ENCODE assay signal across 20 cellular contexts in the genomic region with DNA sequence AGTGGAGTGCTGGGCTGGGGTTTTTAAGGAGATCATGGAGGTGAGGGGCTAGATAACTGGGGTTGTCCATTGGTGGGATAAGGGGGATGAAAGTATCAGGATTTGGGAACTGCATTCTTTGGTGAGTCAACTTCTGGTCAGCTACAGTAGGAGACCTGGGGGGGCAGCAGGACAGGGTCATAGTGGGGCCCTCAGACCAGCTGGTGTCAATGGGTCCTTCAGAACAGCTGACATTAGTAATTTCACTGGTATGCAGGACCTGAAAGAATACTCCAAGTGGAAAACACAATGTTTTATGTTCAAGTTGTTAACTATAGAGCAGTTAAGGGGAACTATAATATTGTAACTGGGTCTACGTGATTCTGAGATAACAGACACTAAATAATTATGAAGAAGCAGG. TPM values are rescaled to one million over a fixed set of nuclear protein-coding genes. Genes with fewer than 3 reads are reported as not detected.
A peak's percentile ranks its signal among the peaks of the same experiment; 100 is the strongest.
DNase-seq lines count a peak whose midpoint lies in the region; ATAC-seq, FAIRE-seq and TF ChIP-seq lines count a peak whose summit lies in the region.
"Had no signal": no experiment of that assay in that cellular context is flagged by ENCODE, and none has a peak within 500 bp of the region (broad histone marks: within the 10 kb centered on the region; RNA-seq: fewer than 3 reads in every experiment).

No MANE protein-coding gene starts in this region.

- no peaks in the 10 kb centered on the region for H3K9me3 Mint-ChIP-seq in astrocyte (ENCODE audit: unreplicated experiment)
- H3K9me3 Mint-ChIP-seq in stimulated activated effector memory CD8-positive, alpha-beta T cell treated with anti-CD3 and anti-CD28 coated beads, Interleukin-12 subunit alpha, Interleukin-12 subunit beta, amount 100 ng/mL, for 72 hours: no peaks in the 10 kb centered on the region

- FAIRE-seq in astrocyte (lab: Jason Lieb, UNC): no peak

- DNase-seq in IMR-90 (peak; percentile 18), astrocyte (ENCODE audit: low read depth) (peak; percentile 27), mesenchymal stem cell (peak; percentile 22), heart left ventricle (no peak)
- no peak for DNase-seq in stimulated activated effector memory CD8-positive, alpha-beta T cell treated with anti-CD3 and anti-CD28 coated beads, Interleukin-12 subunit alpha, Interleukin-12 subunit beta, amount 100 ng/mL, for 72 hours (ENCODE audit: low spot score in 2 of 2)
- DNase-seq: C1 segment of cervical spinal cord; DMS79; GDM1; KBM-7; NCI-H1417; NCI-H187; NCI-H2107; NCI-H510A; NCI-H748 treated with DMSO at 0.1 percent for 48 hours; NK-92 treated with Interleukin-12 subunit alpha and Interleukin-12 subunit beta, amount 100 ng/mL, for 24 hours; Peyer's patch had no signal

- no peak overlapping the region for H2AK5ac ChIP-seq in IMR-90 (ENCODE audit: low read depth, low read length)
- no peak overlapping the region for H2AK5ac ChIP-seq in mesenchymal stem cell (ENCODE audit: low read length, severe bottlenecking)

- no peak overlapping the region for H3K9ac ChIP-seq in IMR-90 (ENCODE audit: low read depth, low read length)
- no peak overlapping the region for H3K9ac ChIP-seq in astrocyte (ENCODE audit: low read length)
- H3K9ac ChIP-seq in mesenchymal stem cell (ENCODE audit: low read length): no peak overlapping the region

- no CpG with 5 or more reads among the region's 1 CpG for WGBS in IMR-90 (ENCODE audit: extremely low coverage in 2 of 2, insufficient read length in 1 of 2), 2 experiments
- 43% methylated on average over 1 of the region's 1 CpG for WGBS in mesenchymal stem cell
- WGBS in heart left ventricle, 4 donors: 89 to 97% (median 91%) methylated on average over 1 of the region's 1 CpG

- H3K23ac ChIP-seq in IMR-90 (ENCODE audit: low read depth, low read length) (no peak overlapping the region), mesenchymal stem cell (ENCODE audit: low read length in 2 of 2) (no peak overlapping the region)

- H3K27ac Mint-ChIP-seq in astrocyte (ENCODE audit: unreplicated experiment): no peak overlapping the region
- H3K27ac Mint-ChIP-seq in stimulated activated effector memory CD8-positive, alpha-beta T cell treated with anti-CD3 and anti-CD28 coated beads, Interleukin-12 subunit alpha, Interleukin-12 subunit beta, amount 100 ng/mL, for 72 hours: peak overlapping the region; percentile 26

- no peak overlapping the region for H3K4me2 ChIP-seq in IMR-90 (ENCODE audit: low read depth, low read length)
- peak overlapping the region; percentile 13 for H3K4me2 ChIP-seq in astrocyte (ENCODE audit: low read length)
- H3K4me2 ChIP-seq in mesenchymal stem cell (ENCODE audit: low read length, poor library complexity, severe bottlenecking): peak overlapping the region; percentile 36

- no TSS peak for BruUV-seq in IMR-90 (replicated peaks; lab: Mats Ljungman, UMichigan)

- TF ChIP-seq RAD21 in IMR-90 (IDR thresholded peaks at IDR 0.05; ENCODE audit: low read length): no peak

- ATAC-seq in IMR-90 (ENCODE audit: low read depth) (no peak), HG03457 (IDR thresholded peaks at IDR 0.05; ENCODE audit: unreplicated experiment) (no peak), heart left ventricle (no peak), GM19023 (IDR thresholded peaks at IDR 0.05; ENCODE audit: unreplicated experiment) (no peak)
- no peak for ATAC-seq in stimulated activated effector memory CD8-positive, alpha-beta T cell treated with anti-CD3 and anti-CD28 coated beads, Interleukin-12 subunit alpha, Interleukin-12 subunit beta, amount 100 ng/mL, for 72 hours
- ATAC-seq: Right ventricle myocardium inferior had no signal

- H4K5ac ChIP-seq in IMR-90 (ENCODE audit: low read depth, low read length): no peak overlapping the region

- no peak overlapping the region for H3K4ac ChIP-seq in IMR-90 (ENCODE audit: low read depth, low read length)
- no peak overlapping the region for H3K4ac ChIP-seq in mesenchymal stem cell (ENCODE audit: low read depth in 1 of 2, low read length in 2 of 2)

- no peak overlapping the region for H2BK120ac ChIP-seq in IMR-90 (ENCODE audit: low read depth, low read length)
- H2BK120ac ChIP-seq in mesenchymal stem cell (ENCODE audit: low read depth, low read length): no peak overlapping the region

- peak overlapping the region in 1 of 2 experiments; percentile 10 for H2BK12ac ChIP-seq in mesenchymal stem cell (ENCODE audit: low read length in 2 of 2)

- H3K27ac ChIP-seq in IMR-90 (ENCODE audit: insufficient read depth, low read length) (no peak overlapping the region), astrocyte (ENCODE audit: low read depth, low read length) (no peak overlapping the region), mesenchymal stem cell (ENCODE audit: low read length, poor library complexity, severe bottlenecking) (peak overlapping the region; percentile 31), heart left ventricle (no peak overlapping the region)
- H3K27ac ChIP-seq: Peyer's patch, SK-N-MC had no signal

- H3K4me3 Mint-ChIP-seq in astrocyte (ENCODE audit: unreplicated experiment): no peak overlapping the region
- no peak overlapping the region for H3K4me3 Mint-ChIP-seq in stimulated activated effector memory CD8-positive, alpha-beta T cell treated with anti-CD3 and anti-CD28 coated beads, Interleukin-12 subunit alpha, Interleukin-12 subunit beta, amount 100 ng/mL, for 72 hours

- H3K79me1 ChIP-seq in IMR-90 (ENCODE audit: low read depth in 1 of 2, low read length in 2 of 2) (peaks cover 3 to 10% of the 10 kb centered on the region in 2 experiments; a peak in 2 of 4 replicates), mesenchymal stem cell (replicated peaks; ENCODE audit: low read length, poor library complexity, severe bottlenecking) (peaks cover 3% of the 10 kb centered on the region)

- H3K9me3 ChIP-seq in IMR-90 (ENCODE audit: control insufficient read depth, insufficient read depth, low read length) (no peaks in the 10 kb centered on the region), astrocyte (ENCODE audit: insufficient read depth, low read depth, low read length) (no peaks in the 10 kb centered on the region), mesenchymal stem cell (ENCODE audit: control insufficient read depth, low read length) (no peaks in the 10 kb centered on the region), heart left ventricle (no peaks in the 10 kb centered on the region)
- H3K9me3 ChIP-seq: Peyer's patch had no signal

- in situ Hi-C loops in IMR-90 (cut with MboI; ENCODE audit: low sequenced_read_pairs): loop anchor here (5.0 kb wide), 1 partner anchor 421 kb away; no protein-coding TSS in a partner anchor

- H3K27me3 ChIP-seq in IMR-90 (ENCODE audit: control insufficient read depth, insufficient read depth, low read length) (peaks cover 3% of the 10 kb centered on the region; the same call in 1 of the 2 replicates), astrocyte (ENCODE audit: insufficient read depth, low read length) (no peaks in the 10 kb centered on the region), mesenchymal stem cell (ENCODE audit: control insufficient read depth in 1 of 2, insufficient read depth in 1 of 2, low read length in 2 of 2) (peaks cover 4 to 9% of the 10 kb centered on the region in 2 experiments), heart left ventricle (no peaks in the 10 kb centered on the region)
- H3K27me3 ChIP-seq: Peyer's patch had no signal

- intact Hi-C loops in IMR-90 (cut with micrococcal nuclease) (no loop called here), heart left ventricle (cut with DNase I) (no loop called here)

- H2BK5ac ChIP-seq in IMR-90 (ENCODE audit: low read depth, low read length, poor library complexity, severe bottlenecking) (no peak overlapping the region), mesenchymal stem cell (ENCODE audit: low read depth, low read length, poor library complexity, severe bottlenecking) (no peak overlapping the region)

- TF ChIP-seq CTCF in IMR-90 (conservative IDR thresholded peaks at IDR 0.05; ENCODE audit: low read depth, low read length) (no peak), astrocyte (IDR thresholded peaks at IDR 0.05; ENCODE audit: insufficient read depth, low read depth, low read length) (no peak), heart left ventricle (IDR thresholded peaks at IDR 0.05) (no peak)

- TF ChIP-seq POLR2A in IMR-90 (IDR thresholded peaks at IDR 0.05; ENCODE audit: low read depth, low read length) (no peak), heart left ventricle (IDR thresholded peaks at IDR 0.05) (no peak)

- H3K27me3 Mint-ChIP-seq in astrocyte (ENCODE audit: low read depth, unreplicated experiment): peaks cover 2% of the 10 kb centered on the region

- H3K14ac ChIP-seq in IMR-90 (replicated peaks; ENCODE audit: low read depth, low read length): no peak overlapping the region
- no peak overlapping the region for H3K14ac ChIP-seq in mesenchymal stem cell (ENCODE audit: low read length in 2 of 2)

- H2AK9ac ChIP-seq in IMR-90 (replicated peaks; ENCODE audit: low read depth, low read length, poor library complexity): peak overlapping the region; percentile 58

- H2AFZ ChIP-seq in IMR-90 (replicated peaks; ENCODE audit: low read length, poor library complexity) (no peak overlapping the region), astrocyte (ENCODE audit: low read depth, low read length) (no peak overlapping the region), mesenchymal stem cell (ENCODE audit: low read depth, low read length) (no peak overlapping the region)

- H4K91ac ChIP-seq in IMR-90 (ENCODE audit: insufficient read depth, low read depth, low read length): no peak overlapping the region
- no peak overlapping the region for H4K91ac ChIP-seq in mesenchymal stem cell (ENCODE audit: low read length)

- H4K20me1 ChIP-seq in IMR-90 (ENCODE audit: insufficient read depth, low read length): no peaks in the 10 kb centered on the region
- H4K20me1 ChIP-seq in astrocyte (ENCODE audit: insufficient read depth, low read length): no peaks in the 10 kb centered on the region

- H3K9me1 ChIP-seq in IMR-90 (ENCODE audit: insufficient read depth, low read length): no peaks in the 10 kb centered on the region

- H2BK15ac ChIP-seq in IMR-90 (ENCODE audit: low read depth, low read length) (no peak overlapping the region; the same call in 2 of the 3 replicates), mesenchymal stem cell (ENCODE audit: low read depth, poor library complexity, severe bottlenecking) (no peak overlapping the region)

- POLR2A ChIA-PET in IMR-90 (lab: Charles Lee; ENCODE audit: unreplicated experiment): no interaction called here

- H3K36me3 Mint-ChIP-seq in astrocyte (ENCODE audit: low read depth, unreplicated experiment): no peaks in the 10 kb centered on the region
- no peaks in the 10 kb centered on the region for H3K36me3 Mint-ChIP-seq in stimulated activated effector memory CD8-positive, alpha-beta T cell treated with anti-CD3 and anti-CD28 coated beads, Interleukin-12 subunit alpha, Interleukin-12 subunit beta, amount 100 ng/mL, for 72 hours

- peaks cover 5% of the 10 kb centered on the region for H3K79me2 ChIP-seq in astrocyte (ENCODE audit: insufficient read depth, low read length)

- H3K36me3 ChIP-seq in IMR-90 (ENCODE audit: control insufficient read depth, insufficient read depth, low read length) (no peaks in the 10 kb centered on the region), astrocyte (ENCODE audit: insufficient read depth, low read length) (no peaks in the 10 kb centered on the region), mesenchymal stem cell (ENCODE audit: control insufficient read depth in 1 of 2, insufficient read depth in 2 of 2, low read depth in 1 of 2, low read length in 2 of 2) (no peaks in the 10 kb centered on the region), heart left ventricle (peaks cover 0 to 3% (median 0%) of the 10 kb centered on the region in 9 donors)
- H3K36me3 ChIP-seq: Peyer's patch had no signal

- dilution Hi-C loops in IMR-90 (cut with HindIII; ENCODE audit: low sequenced_read_pairs, unreplicated experiment): no loop called here

- CTCF ChIA-PET in IMR-90 (lab: Yijun Ruan, JAX): no interaction called here

- H3K18ac ChIP-seq in IMR-90 (ENCODE audit: low read depth, low read length) (no peak overlapping the region), mesenchymal stem cell (ENCODE audit: low read depth in 1 of 2, low read length in 2 of 2) (no peak overlapping the region)

- no peak overlapping the region for H4K8ac ChIP-seq in IMR-90 (ENCODE audit: low read depth in 2 of 2, low read length in 2 of 2)
- no peak overlapping the region for H4K8ac ChIP-seq in mesenchymal stem cell (ENCODE audit: low read length)

- H3K4me3 ChIP-seq in IMR-90 (ENCODE audit: insufficient read depth, low read depth, low read length) (no peak overlapping the region), astrocyte (ENCODE audit: insufficient read depth, low read depth, low read length) (no peak overlapping the region), mesenchymal stem cell (ENCODE audit: insufficient read depth in 1 of 2, low read depth in 1 of 2, low read length in 2 of 2) (no peak overlapping the region), heart left ventricle (no peak overlapping the region)
- H3K4me3 ChIP-seq: Peyer's patch, SK-N-MC had no signal

- H3K4me1 Mint-ChIP-seq in astrocyte (ENCODE audit: low read depth, unreplicated experiment): peaks cover 11% of the 10 kb centered on the region
- peaks cover 8% of the 10 kb centered on the region for H3K4me1 Mint-ChIP-seq in stimulated activated effector memory CD8-positive, alpha-beta T cell treated with anti-CD3 and anti-CD28 coated beads, Interleukin-12 subunit alpha, Interleukin-12 subunit beta, amount 100 ng/mL, for 72 hours

- H3K4me1 ChIP-seq in IMR-90 (ENCODE audit: control insufficient read depth, insufficient read depth, low read length): no peaks in the 10 kb centered on the region; the same call in none of the 2 replicates
- H3K4me1 ChIP-seq in astrocyte (ENCODE audit: insufficient read depth, low read length): peaks cover 12% of the 10 kb centered on the region
- H3K4me1 ChIP-seq in mesenchymal stem cell (ENCODE audit: control insufficient read depth, insufficient read depth, low read depth, low read length): peaks cover 6% of the 10 kb centered on the region
- peaks cover 0 to 19% (median 8%) of the 10 kb centered on the region in 12 donors for H3K4me1 ChIP-seq in heart left ventricle

- no peak overlapping the region for H3K56ac ChIP-seq in IMR-90 (ENCODE audit: extremely low read depth, insufficient read depth, low read length)

- H2BK20ac ChIP-seq in IMR-90 (ENCODE audit: low read depth, low read length): no peak overlapping the region

RNA-seq across cellular contexts. Expression of gene TTC12, which starts 2.8 kb away (rescaled TPM):
- total RNA-seq in IMR-90 (2012; rRNA removed) (14.4 and 14.7 TPM in 2 replicates), astrocyte (9.4 and 10.1 TPM in 2 replicates), heart left ventricle (10 to 100 TPM in 3 of 9 donors, 1 to 10 TPM in 6; 3.5 to 11.9 (median 7.9) TPM)
- polyA plus RNA-seq in IMR-90 (2012; rRNA removed) (10.0 and 10.7 TPM in 2 replicates), heart left ventricle (1 to 10 TPM; 2.7 to 3.8 TPM)
- polyA plus RNA-seq in IMR-90 (2012; cell fraction: cytosol; rRNA removed): 5.8 and 7.7 TPM in 2 replicates
- polyA plus RNA-seq in IMR-90 (2012; cell fraction: nucleus; rRNA removed; ENCODE audit: low replicate concordance): 17.1 and 26.5 TPM in 2 replicates
- polyA plus RNA-seq in mesenchymal stem cell (2013, experiment 1 of 2): 8.1 TPM
- polyA plus RNA-seq in mesenchymal stem cell (2013, experiment 2 of 2): 8.0 TPM

Comparison
In these comparisons a context has a peak if more than half of its experiments do, and no peak if none do; other contexts are left out.
1. DNase-seq: peak in IMR-90 (single experiment), astrocyte (single experiment) and mesenchymal stem cell (single experiment); none in stimulated activated effector memory CD8-positive, alpha-beta T cell treated with anti-CD3 and anti-CD28 coated beads, Interleukin-12 subunit alpha, Interleukin-12 subunit beta, amount 100 ng/mL, for 72 hours (0 of 2) and heart left ventricle (0 of 5).